In the genomic region with DNA sequence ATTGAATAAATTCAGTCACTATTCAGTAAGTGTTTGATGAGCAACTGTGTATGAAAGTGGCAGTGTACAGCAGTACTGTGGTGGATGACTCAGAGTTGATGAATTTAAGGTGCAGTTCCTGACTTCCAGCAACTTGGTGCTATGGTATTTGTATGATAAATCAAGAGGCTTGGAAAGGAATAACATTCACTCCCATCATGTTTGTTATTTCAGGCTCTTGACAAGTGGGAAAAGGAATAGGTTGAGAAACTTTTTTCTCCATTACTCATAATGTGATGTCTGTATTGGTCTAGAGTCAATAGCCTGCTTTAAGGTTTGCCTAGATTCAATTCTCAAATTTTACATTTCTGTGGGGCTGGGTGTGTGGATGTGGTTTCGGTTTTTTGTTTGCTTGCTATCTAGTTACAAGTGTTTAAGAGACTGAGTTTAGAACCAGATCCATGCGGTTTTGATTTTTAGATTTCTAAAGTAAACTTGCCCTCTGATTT, we compare ENCODE assay signal across 8 cellular contexts. TPM values are rescaled to one million over a fixed set of nuclear protein-coding genes. Genes with fewer than 3 reads are reported as not detected.
DNase-seq lines count a peak whose midpoint lies in the region; ATAC-seq and TF ChIP-seq lines count a peak whose summit lies in the region.

No MANE protein-coding gene starts in this region.

- no peaks in the 10 kb centered on the region for H3K36me3 Mint-ChIP-seq in activated T-cell treated with anti-CD3 and anti-CD28 coated beads, Interleukin-2, amount 50 U/mL, for 4 hours (ENCODE audit: insufficient read depth)

- peaks cover 18% of the 10 kb centered on the region for H3K27me3 Mint-ChIP-seq in activated T-cell treated with anti-CD3 and anti-CD28 coated beads, Interleukin-2, amount 50 U/mL, for 4 hours (ENCODE audit: low read depth)

- H3K9me3 Mint-ChIP-seq in activated T-cell treated with anti-CD3 and anti-CD28 coated beads, Interleukin-2, amount 50 U/mL, for 4 hours, result no peaks in the 10 kb centered on the region

- H3K27me3 ChIP-seq in Panc1 (ENCODE audit: control insufficient read depth, insufficient read depth, low read length), result no peaks in the 10 kb centered on the region
- no peaks in the 10 kb centered on the region for H3K27me3 ChIP-seq in foreskin keratinocyte
- no peaks in the 10 kb centered on the region for H3K27me3 ChIP-seq in stomach smooth muscle (ENCODE audit: control insufficient read depth in 1 of 2, insufficient read depth in 2 of 2, low read length in 2 of 2)

- ATAC-seq in activated T-cell treated with anti-CD3 and anti-CD28 coated beads, Interleukin-2, amount 50 U/mL, for 4 hours, result peak; percentile 86 to 90
- ATAC-seq in Panc1 (peak; percentile 95), foreskin keratinocyte (peak; percentile 99), GM21723 (IDR thresholded peaks at IDR 0.05; ENCODE audit: unreplicated experiment) (no peak), HG02884 (IDR thresholded peaks at IDR 0.05; ENCODE audit: unreplicated experiment) (no peak)

- H3K27ac ChIP-seq in Panc1 (ENCODE audit: low read length) (no peak overlapping the region), foreskin keratinocyte (peak overlapping the region; percentile 86), stomach smooth muscle (ENCODE audit: low read length) (peak overlapping the region; percentile 32)

- H3K4me1 Mint-ChIP-seq in activated T-cell treated with anti-CD3 and anti-CD28 coated beads, Interleukin-2, amount 50 U/mL, for 4 hours (ENCODE audit: low read depth), result no peaks in the 10 kb centered on the region

- intact Hi-C loops in Panc1 (cut with micrococcal nuclease; ENCODE audit: unreplicated experiment), result no loop called here

- TF ChIP-seq CTCF in Panc1 (IDR thresholded peaks at IDR 0.05) (no peak), foreskin keratinocyte (conservative IDR thresholded peaks at IDR 0.05) (no peak)

- H3K4me1 ChIP-seq in Panc1 (ENCODE audit: control insufficient read depth, insufficient read depth, low read length) (no peaks in the 10 kb centered on the region), foreskin keratinocyte (peaks cover 36% of the 10 kb centered on the region), stomach smooth muscle (ENCODE audit: control insufficient read depth, insufficient read depth, low read length) (peaks cover 18% of the 10 kb centered on the region)

- H3K9ac ChIP-seq in stomach smooth muscle (ENCODE audit: low read length in 2 of 2), result peak overlapping the region in 1 of 2 donors; percentile 46

- in situ Hi-C loops in Panc1 (cut with HindIII; ENCODE audit: low pct_unique_long_range_greater_than_20kb, low sequenced_read_pairs), result no loop called here

- no TSS peak for BruUV-seq in Panc1 (replicated peaks; lab: Mats Ljungman, UMichigan)

- H3K9me3 ChIP-seq in Panc1 (ENCODE audit: control insufficient read depth, insufficient read depth, low read depth, low read length) (no peaks in the 10 kb centered on the region), stomach smooth muscle (ENCODE audit: control insufficient read depth in 2 of 2, low read length in 2 of 2) (no peaks in the 10 kb centered on the region)

- no peak for DNase-seq in activated T-cell treated with anti-CD3 and anti-CD28 coated beads, Interleukin-2, amount 50 U/mL, for 4 hours
- DNase-seq in activated T-cell treated with anti-CD3 and anti-CD28 coated beads, Interleukin-2, amount 50 U/mL, for 1 hour, result no peak
- DNase-seq in Panc1 (ENCODE audit: low read depth, low spot score), result peak; percentile 69
- peak; percentile 99 for DNase-seq in foreskin keratinocyte
- no peak for DNase-seq in NOMO-1 treated with DMSO at 0.1 percent for 48 hours (lab: John Stamatoyannopoulos, UW; ENCODE audit: unreplicated experiment)

- H3K4me3 Mint-ChIP-seq in activated T-cell treated with anti-CD3 and anti-CD28 coated beads, Interleukin-2, amount 50 U/mL, for 4 hours, result no peak overlapping the region

- no peaks in the 10 kb centered on the region for H3K36me3 ChIP-seq in Panc1 (ENCODE audit: control insufficient read depth, insufficient read depth, low read length)
- no peaks in the 10 kb centered on the region for H3K36me3 ChIP-seq in stomach smooth muscle (ENCODE audit: control insufficient read depth in 2 of 2, insufficient read depth in 2 of 2, low read length in 2 of 2)

- no peak overlapping the region for H3K4me3 ChIP-seq in Panc1 (ENCODE audit: low read depth in 2 of 2, low read length in 2 of 2)
- H3K4me3 ChIP-seq in stomach smooth muscle (ENCODE audit: low read length in 2 of 2), result no peak overlapping the region

- POLR2A ChIA-PET in Panc1 (lab: Charles Lee), result no interaction called here

- CTCF ChIA-PET in Panc1 (lab: Charles Lee), result no interaction called here

RNA-seq across cellular contexts. Expression of gene CYP2U1, which starts 35.1 kb away (rescaled TPM):
- 1 to 10 TPM; 1.3 to 2.2 (median 2.0) TPM for total RNA-seq in activated T-cell treated with anti-CD3 and anti-CD28 coated beads, Interleukin-2, amount 50 U/mL, for 4 hours
- total RNA-seq in Panc1 (2021; ENCODE audit: unreplicated experiment) (1.2 TPM), foreskin keratinocyte (3.3 and 3.6 TPM in 2 replicates)
- polyA plus RNA-seq in Panc1 (2012; ENCODE audit: insufficient read length), result 1.1 TPM
- polyA plus RNA-seq in foreskin keratinocyte, result 1.2 and 1.5 TPM in 2 replicates

Comparison
In these comparisons a context has a peak if more than half of its experiments do, and no peak if none do; other contexts are left out.
1. ATAC-seq: peak in activated T-cell treated with anti-CD3 and anti-CD28 coated beads, Interleukin-2, amount 50 U/mL, for 4 hours (2 of 2), Panc1 (single experiment) and foreskin keratinocyte (single experiment); none in GM21723 (single experiment) and HG02884 (single experiment).
2. DNase-seq: peak in Panc1 (single experiment) and foreskin keratinocyte (2 of 2); none in activated T-cell treated with anti-CD3 and anti-CD28 coated beads, Interleukin-2, amount 50 U/mL, for 4 hours (single experiment), activated T-cell treated with anti-CD3 and anti-CD28 coated beads, Interleukin-2, amount 50 U/mL, for 1 hour (single experiment) and NOMO-1 treated with DMSO at 0.1 percent for 48 hours (single experiment).